ENCODE assay signal across 23 cellular contexts in genomic region chr9:92332577-92333287, GRCh38. TPM values are rescaled to one million over a fixed set of nuclear protein-coding genes. Genes with fewer than 3 reads are reported as not detected.
DNase-seq lines count a peak whose midpoint lies in the region; ATAC-seq and TF ChIP-seq lines count a peak whose summit lies in the region.
"Had no signal": no experiment of that assay in that cellular context is flagged by ENCODE, and none has a peak within 500 bp of the region (broad histone marks: within the 10 kb centered on the region; RNA-seq: fewer than 3 reads in every experiment).

No MANE protein-coding gene starts in this region.

- TF ChIP-seq POLR2A in IMR-90 (IDR thresholded peaks at IDR 0.05; ENCODE audit: low read depth, low read length) = no peak

- no peak overlapping the region for H3K23ac ChIP-seq in IMR-90 (ENCODE audit: low read depth, low read length)

- H3K9me3 ChIP-seq in IMR-90 (ENCODE audit: control insufficient read depth, insufficient read depth, low read length) = no peaks in the 10 kb centered on the region
- no peaks in the 10 kb centered on the region for H3K9me3 ChIP-seq in adipocyte (ENCODE audit: control insufficient read depth, low read length)
- no peaks in the 10 kb centered on the region for H3K9me3 ChIP-seq in osteoblast (ENCODE audit: low read depth, low read length)
- no peaks in the 10 kb centered on the region for H3K9me3 ChIP-seq in MG63
- H3K9me3 ChIP-seq: spleen, vagina had no signal

- H2AK9ac ChIP-seq in IMR-90 (replicated peaks; ENCODE audit: low read depth, low read length, poor library complexity) = no peak overlapping the region

- H4K8ac ChIP-seq in IMR-90 (ENCODE audit: low read depth in 2 of 2, low read length in 2 of 2) = no peak overlapping the region

- BruUV-seq in IMR-90 (replicated peaks; lab: Mats Ljungman, UMichigan) = no TSS peak

- no peak overlapping the region for H2AK5ac ChIP-seq in IMR-90 (ENCODE audit: low read depth, low read length)

- CTCF ChIA-PET in IMR-90 (lab: Yijun Ruan, JAX) = interaction anchor here (1.3 kb wide), 1 partner anchor 10 kb away, joined by 4 read pairs; no protein-coding TSS in a partner anchor

- intact Hi-C loops in IMR-90 (cut with micrococcal nuclease) = no loop called here

- H3K36me3 ChIP-seq in IMR-90 (ENCODE audit: control insufficient read depth, insufficient read depth, low read length) (no peaks in the 10 kb centered on the region), adipocyte (ENCODE audit: control insufficient read depth, insufficient read depth, low read length, severe bottlenecking) (no peaks in the 10 kb centered on the region), osteoblast (ENCODE audit: insufficient read depth, low read length) (no peaks in the 10 kb centered on the region), MG63 (peaks cover 24% of the 10 kb centered on the region)
- H3K36me3 ChIP-seq: vagina had no signal

- H4K20me1 ChIP-seq in IMR-90 (ENCODE audit: insufficient read depth, low read length) (no peaks in the 10 kb centered on the region), osteoblast (ENCODE audit: insufficient read depth, low read length) (no peaks in the 10 kb centered on the region)

- H2AFZ ChIP-seq in IMR-90 (replicated peaks; ENCODE audit: low read length, poor library complexity) = no peak overlapping the region
- H2AFZ ChIP-seq in osteoblast (ENCODE audit: low read length) = no peak overlapping the region

- H3K4ac ChIP-seq in IMR-90 (ENCODE audit: low read depth, low read length) = no peak overlapping the region

- no peak overlapping the region for H2BK5ac ChIP-seq in IMR-90 (ENCODE audit: low read depth, low read length, poor library complexity, severe bottlenecking)

- H3K79me1 ChIP-seq in IMR-90 (ENCODE audit: low read depth in 1 of 2, low read length in 2 of 2) = peaks cover 0 to 3% of the 10 kb centered on the region in 2 experiments; a peak in 1 of 4 replicates

- H3K56ac ChIP-seq in IMR-90 (ENCODE audit: extremely low read depth, insufficient read depth, low read length) = no peak overlapping the region

- H3K4me3 ChIP-seq in IMR-90 (ENCODE audit: insufficient read depth, low read depth, low read length) = no peak overlapping the region
- no peak overlapping the region for H3K4me3 ChIP-seq in adipocyte (ENCODE audit: low read length)
- no peak overlapping the region for H3K4me3 ChIP-seq in osteoblast (ENCODE audit: insufficient read depth, low read length)
- H3K4me3 ChIP-seq in MG63 = no peak overlapping the region
- H3K4me3 ChIP-seq: spleen, vagina had no signal

- H3K27me3 ChIP-seq in IMR-90 (ENCODE audit: control insufficient read depth, insufficient read depth, low read length) (no peaks in the 10 kb centered on the region), adipocyte (replicated peaks; ENCODE audit: control insufficient read depth, insufficient read depth, low read length) (no peaks in the 10 kb centered on the region), osteoblast (ENCODE audit: insufficient read depth, low read length) (no peaks in the 10 kb centered on the region), MG63 (no peaks in the 10 kb centered on the region)
- H3K27me3 ChIP-seq: spleen, vagina had no signal

- H3K14ac ChIP-seq in IMR-90 (replicated peaks; ENCODE audit: low read depth, low read length) = no peak overlapping the region

- H3K27ac ChIP-seq in IMR-90 (ENCODE audit: insufficient read depth, low read length) (no peak overlapping the region; the same call in 1 of the 2 replicates), osteoblast (ENCODE audit: low read depth, low read length) (no peak overlapping the region)
- H3K27ac ChIP-seq: RWPE1, spleen, vagina had no signal

- no peak overlapping the region for H2BK15ac ChIP-seq in IMR-90 (ENCODE audit: low read depth, low read length)

- H4K91ac ChIP-seq in IMR-90 (ENCODE audit: insufficient read depth, low read depth, low read length) = no peak overlapping the region

- TF ChIP-seq RAD21 in IMR-90 (IDR thresholded peaks at IDR 0.05; ENCODE audit: low read length) = no peak

- dilution Hi-C loops in IMR-90 (cut with HindIII; ENCODE audit: low sequenced_read_pairs, unreplicated experiment) = no loop called here

- WGBS in IMR-90 (ENCODE audit: extremely low coverage in 2 of 2, insufficient read length in 1 of 2), 2 experiments = no CpG with 5 or more reads among the region's 3 CpGs

- no peaks in the 10 kb centered on the region for H3K79me2 ChIP-seq in osteoblast (ENCODE audit: insufficient read depth, low read length)

- POLR2A ChIA-PET in IMR-90 (lab: Charles Lee; ENCODE audit: unreplicated experiment) = no interaction called here

- no peak overlapping the region for H2BK120ac ChIP-seq in IMR-90 (ENCODE audit: low read depth, low read length)

- TF ChIP-seq CTCF in IMR-90 (conservative IDR thresholded peaks at IDR 0.05; ENCODE audit: low read depth, low read length) (no peak), osteoblast (IDR thresholded peaks at IDR 0.05; ENCODE audit: extremely low read depth, low read depth, low read length) (no peak)

- ATAC-seq in IMR-90 (ENCODE audit: low read depth) = no peak
- ATAC-seq: CD8-positive, alpha-beta T cell; HCT116; natural killer cell treated with Interleukin-12 subunit alpha and Interleukin-12 subunit beta and Interleukin-15 and Interleukin-18, amount 100 ng/mL, for 72 hours had no signal

- H4K5ac ChIP-seq in IMR-90 (ENCODE audit: low read depth, low read length) = no peak overlapping the region

- H2BK20ac ChIP-seq in IMR-90 (ENCODE audit: low read depth, low read length) = no peak overlapping the region

- H3K4me2 ChIP-seq in IMR-90 (ENCODE audit: low read depth, low read length) (no peak overlapping the region), osteoblast (ENCODE audit: insufficient read depth, low read length) (no peak overlapping the region)

- DNase-seq in IMR-90 = peak; percentile 43
- peak; percentile 60 for DNase-seq in adipocyte (ENCODE audit: low read depth)
- DNase-seq in fibroblast of the conjunctiva (ENCODE audit: low read depth) = peak; percentile 49
- DNase-seq in osteoblast (ENCODE audit: insufficient read length, low spot score, missing footprints) = peak; percentile 81
- no peak for DNase-seq in epidermal melanocyte (ENCODE audit: insufficient read length, low spot score)
- no peak for DNase-seq in DMS114 treated with DMSO at 0.1 percent for 48 hours (lab: John Stamatoyannopoulos, UW; ENCODE audit: unreplicated experiment)
- no peak for DNase-seq in NCI-H82 treated with DMSO at 0.1 percent for 48 hours (lab: John Stamatoyannopoulos, UW; ENCODE audit: unreplicated experiment)
- no peak for DNase-seq in MG63
- DNase-seq: activated CD4-positive, alpha-beta T cell treated with anti-CD3 and anti-CD28 coated beads, Interleukin-2, amount 10 ng/mL, durations not matched to agents 24 days and 14 days; activated CD8-positive, alpha-beta memory T cell treated with anti-CD3 and anti-CD28 coated beads, Interleukin-2, amount 50 U/mL, for 4 hours; activated gamma-delta T cell treated with Interleukin-2 at 50 U/mL for 16 hours; amygdala; CD8-positive, alpha-beta T cell; kidney glomerular epithelial cell; MV-4-11; NCI-H2029; posterior cingulate gyrus; spleen; stimulated activated CD8-positive, alpha-beta memory T cell treated with anti-CD3 and anti-CD28 coated beads, Interleukin-4, amount 100 ng/mL, for 48 hours had no signal

- in situ Hi-C loops in IMR-90 (cut with MboI; ENCODE audit: low sequenced_read_pairs) = loop anchor here (5.0 to 25.0 kb wide), 2 partner anchors 105 to 455 kb away; no protein-coding TSS in a partner anchor

- no peaks in the 10 kb centered on the region for H3K9me1 ChIP-seq in IMR-90 (ENCODE audit: insufficient read depth, low read length)

- H3K9ac ChIP-seq in IMR-90 (ENCODE audit: low read depth, low read length) (no peak overlapping the region), adipocyte (ENCODE audit: low read length) (no peak overlapping the region)

- H3K4me1 ChIP-seq in IMR-90 (ENCODE audit: control insufficient read depth, insufficient read depth, low read length) (no peaks in the 10 kb centered on the region; the same call in 1 of the 2 replicates), adipocyte (ENCODE audit: control insufficient read depth, insufficient read depth, low read length) (peaks cover 7% of the 10 kb centered on the region), osteoblast (ENCODE audit: insufficient read depth, low read length) (peaks cover 7% of the 10 kb centered on the region)
- H3K4me1 ChIP-seq: vagina had no signal

- H3K18ac ChIP-seq in IMR-90 (ENCODE audit: low read depth, low read length) = no peak overlapping the region

TF ChIP-seq in IMR-90, 13 proteins besides CTCF, POLR2A, EP300 and RAD21 (continues in another document):
- no peak for TF ChIP-seq CHD1 (IDR thresholded peaks at IDR 0.05; ENCODE audit: low read depth, low read length)
- no peak for TF ChIP-seq FOS (IDR thresholded peaks at IDR 0.05; ENCODE audit: low read depth, low read length)
- TF ChIP-seq NFE2L2 (IDR thresholded peaks at IDR 0.05; ENCODE audit: low read depth, low read length) = no peak
- no peak for TF ChIP-seq SMC3 (IDR thresholded peaks at IDR 0.05; ENCODE audit: low read depth, low read length)
- no peak for TF ChIP-seq BHLHE40 (IDR thresholded peaks at IDR 0.05; ENCODE audit: low read depth, low read length)
- TF ChIP-seq MAFK (IDR thresholded peaks at IDR 0.05; ENCODE audit: low read depth, low read length) = no peak
- TF ChIP-seq RFX5 (IDR thresholded peaks at IDR 0.05; ENCODE audit: low read depth, low read length) = no peak
- TF ChIP-seq MXI1 (IDR thresholded peaks at IDR 0.05; ENCODE audit: borderline replicate concordance, low read depth, low read length) = no peak
- TF ChIP-seq CEBPB (IDR thresholded peaks at IDR 0.05; ENCODE audit: low read depth, low read length) = no peak

RNA-seq across cellular contexts. Expression of gene CENPP, which starts 7.0 kb away (rescaled TPM):
- total RNA-seq in IMR-90 (2012; rRNA removed) (1.4 and 3.6 TPM in 2 replicates), osteoblast (4.7 and 5.4 TPM in 2 replicates)
- 0.90 and 2.0 TPM in 2 replicates for polyA plus RNA-seq in IMR-90 (2012; rRNA removed)
- polyA plus RNA-seq in IMR-90 (2012; cell fraction: cytosol; rRNA removed) = 0.32 and 0.49 TPM in 2 replicates
- 1.2 TPM in 2 replicates for polyA plus RNA-seq in IMR-90 (2012; cell fraction: nucleus; rRNA removed; ENCODE audit: low replicate concordance)
- 16.2 and 37.6 TPM in 2 replicates for total RNA-seq in MG63 (2014; rRNA removed; shearing (Covaris generic); ENCODE audit: low replicate concordance)

RNA-seq across cellular contexts. Expression of gene NOL8, which starts 7.6 kb away (rescaled TPM):
- total RNA-seq in IMR-90 (2012; rRNA removed) (18.3 and 23.6 TPM in 2 replicates), osteoblast (28.2 and 32.4 TPM in 2 replicates)
- polyA plus RNA-seq in IMR-90 (2012; rRNA removed) = 7.4 and 10.1 TPM in 2 replicates
- polyA plus RNA-seq in IMR-90 (2012; cell fraction: cytosol; rRNA removed) = 0.81 and 1.8 TPM in 2 replicates
- polyA plus RNA-seq in IMR-90 (2012; cell fraction: nucleus; rRNA removed; ENCODE audit: low replicate concordance) = 1.8 and 19.2 TPM in 2 replicates
- total RNA-seq in MG63 (2014; rRNA removed; shearing (Covaris generic); ENCODE audit: low replicate concordance) = 22.3 and 31.0 TPM in 2 replicates

RNA-seq across cellular contexts. Expression of gene IARS1, which starts 39.2 kb away (rescaled TPM):
- total RNA-seq in IMR-90 (2012; rRNA removed) (383 and 414 TPM in 2 replicates), osteoblast (491 and 529 TPM in 2 replicates)
- polyA plus RNA-seq in IMR-90 (2012; rRNA removed) = 64.1 and 85.3 TPM in 2 replicates
- polyA plus RNA-seq in IMR-90 (2012; cell fraction: cytosol; rRNA removed) = 24.0 and 35.8 TPM in 2 replicates
- 24.1 and 176 TPM in 2 replicates for polyA plus RNA-seq in IMR-90 (2012; cell fraction: nucleus; rRNA removed; ENCODE audit: low replicate concordance)
- total RNA-seq in MG63 (2014; rRNA removed; shearing (Covaris generic); ENCODE audit: low replicate concordance) = 283 and 306 TPM in 2 replicates

Comparison
In these comparisons a context has a peak if more than half of its experiments do, and no peak if none do; other contexts are left out.
1. DNase-seq: peak in IMR-90 (single experiment), adipocyte (single experiment), fibroblast of the conjunctiva (single experiment) and osteoblast (single experiment); none in epidermal melanocyte (single experiment), DMS114 treated with DMSO at 0.1 percent for 48 hours (single experiment), NCI-H82 treated with DMSO at 0.1 percent for 48 hours (single experiment) and MG63 (single experiment).